1 cellular context compared by ENCODE assay signal in genomic region chr6:41723178-41723935, GRCh38.
TF ChIP-seq lines count a peak whose summit lies in the region.

No MANE protein-coding gene starts in this region.

TF ChIP-seq in HepG2, 621 proteins besides CTCF, POLR2A, EP300 and RAD21 (continued from another document and continues in another):
- TF ChIP-seq, protein P1, sequence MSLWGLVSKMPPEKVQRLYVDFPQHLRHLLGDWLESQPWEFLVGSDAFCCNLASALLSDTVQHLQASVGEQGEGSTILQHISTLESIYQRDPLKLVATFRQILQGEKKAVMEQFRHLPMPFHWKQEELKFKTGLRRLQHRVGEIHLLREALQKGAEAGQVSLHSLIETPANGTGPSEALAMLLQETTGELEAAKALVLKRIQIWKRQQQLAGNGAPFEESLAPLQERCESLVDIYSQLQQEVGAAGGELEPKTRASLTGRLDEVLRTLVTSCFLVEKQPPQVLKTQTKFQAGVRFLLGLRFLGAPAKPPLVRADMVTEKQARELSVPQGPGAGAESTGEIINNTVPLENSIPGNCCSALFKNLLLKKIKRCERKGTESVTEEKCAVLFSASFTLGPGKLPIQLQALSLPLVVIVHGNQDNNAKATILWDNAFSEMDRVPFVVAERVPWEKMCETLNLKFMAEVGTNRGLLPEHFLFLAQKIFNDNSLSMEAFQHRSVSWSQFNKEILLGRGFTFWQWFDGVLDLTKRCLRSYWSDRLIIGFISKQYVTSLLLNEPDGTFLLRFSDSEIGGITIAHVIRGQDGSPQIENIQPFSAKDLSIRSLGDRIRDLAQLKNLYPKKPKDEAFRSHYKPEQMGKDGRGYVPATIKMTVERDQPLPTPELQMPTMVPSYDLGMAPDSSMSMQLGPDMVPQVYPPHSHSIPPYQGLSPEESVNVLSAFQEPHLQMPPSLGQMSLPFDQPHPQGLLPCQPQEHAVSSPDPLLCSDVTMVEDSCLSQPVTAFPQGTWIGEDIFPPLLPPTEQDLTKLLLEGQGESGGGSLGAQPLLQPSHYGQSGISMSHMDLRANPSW (CRISPR knock-in tag; IDR thresholded peaks at IDR 0.05; ENCODE audit: borderline replicate concordance), result no peak
- TF ChIP-seq HMGXB4 (CRISPR knock-in tag; IDR thresholded peaks at IDR 0.05; ENCODE audit: borderline replicate concordance in 1 of 2, low read depth in 1 of 2), result peak in 1 of 2 experiments; percentile 76; a peak in 1 of 4 replicates
- TF ChIP-seq, protein P2, sequence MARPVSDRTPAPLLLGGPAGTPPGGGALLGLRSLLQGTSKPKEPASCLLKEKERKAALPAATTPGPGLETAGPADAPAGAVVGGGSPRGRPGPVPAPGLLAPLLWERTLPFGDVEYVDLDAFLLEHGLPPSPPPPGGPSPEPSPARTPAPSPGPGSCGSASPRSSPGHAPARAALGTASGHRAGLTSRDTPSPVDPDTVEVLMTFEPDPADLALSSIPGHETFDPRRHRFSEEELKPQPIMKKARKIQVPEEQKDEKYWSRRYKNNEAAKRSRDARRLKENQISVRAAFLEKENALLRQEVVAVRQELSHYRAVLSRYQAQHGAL (CRISPR knock-in tag; IDR thresholded peaks at IDR 0.05; ENCODE audit: not compliant biosample characterization), result peak; percentile 22
- peak; percentile 46; the same call in 1 of the 2 replicates for TF ChIP-seq TRIM24 (CRISPR knock-in tag; IDR thresholded peaks at IDR 0.05)
- TF ChIP-seq ZNF512B (CRISPR knock-in tag; IDR thresholded peaks at IDR 0.05; ENCODE audit: borderline replicate concordance), result 0 out of 2 replicates have a peak, but pooled peaks have one; percentile 69
- TF ChIP-seq JUND (CRISPR knock-in tag; IDR thresholded peaks at IDR 0.05), result peak; percentile 47
- no peak for TF ChIP-seq JUN (CRISPR knock-in tag; IDR thresholded peaks at IDR 0.05)
- 0 out of 2 replicates have a peak, but pooled peaks have one; percentile 9 for TF ChIP-seq ZNF563 (CRISPR knock-in tag; IDR thresholded peaks at IDR 0.05)
- no peak for TF ChIP-seq U2AF1 (optimal IDR thresholded peaks at IDR 0.05; ENCODE audit: low read depth, low read length)
- TF ChIP-seq FOXA3 (CRISPR knock-in tag; IDR thresholded peaks at IDR 0.05), result peak; percentile 52; the same call in 1 of the 2 replicates
- TF ChIP-seq, protein P3, sequence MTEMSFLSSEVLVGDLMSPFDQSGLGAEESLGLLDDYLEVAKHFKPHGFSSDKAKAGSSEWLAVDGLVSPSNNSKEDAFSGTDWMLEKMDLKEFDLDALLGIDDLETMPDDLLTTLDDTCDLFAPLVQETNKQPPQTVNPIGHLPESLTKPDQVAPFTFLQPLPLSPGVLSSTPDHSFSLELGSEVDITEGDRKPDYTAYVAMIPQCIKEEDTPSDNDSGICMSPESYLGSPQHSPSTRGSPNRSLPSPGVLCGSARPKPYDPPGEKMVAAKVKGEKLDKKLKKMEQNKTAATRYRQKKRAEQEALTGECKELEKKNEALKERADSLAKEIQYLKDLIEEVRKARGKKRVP (CRISPR knock-in tag; IDR thresholded peaks at IDR 0.05), result peak in 1 of 2 experiments; percentile 65; a peak in 1 of 4 replicates
- no peak for TF ChIP-seq ZNF431 (CRISPR knock-in tag; IDR thresholded peaks at IDR 0.05; ENCODE audit: borderline replicate concordance, low read depth)
- TF ChIP-seq ZNF761 (CRISPR knock-in tag; conservative IDR thresholded peaks at IDR 0.05), result no peak
- TF ChIP-seq KLF13 (CRISPR knock-in tag; IDR thresholded peaks at IDR 0.05), result no peak
- no peak for TF ChIP-seq ZNF441 (CRISPR knock-in tag; IDR thresholded peaks at IDR 0.05; ENCODE audit: borderline replicate concordance)
- TF ChIP-seq CHCHD3 (CRISPR knock-in tag; IDR thresholded peaks at IDR 0.05), result 0 out of 2 replicates have a peak, but pooled peaks have one; percentile 45
- peak; percentile 41 for TF ChIP-seq YY1 (IDR thresholded peaks at IDR 0.05; ENCODE audit: insufficient read depth, insufficient replicate concordance, low read depth, low read length)
- TF ChIP-seq ZFP62 (CRISPR knock-in tag; IDR thresholded peaks at IDR 0.05), result no peak
- peak; percentile 48; the same call in 1 of the 2 replicates for TF ChIP-seq ZHX1 (CRISPR knock-in tag; IDR thresholded peaks at IDR 0.05; ENCODE audit: low read depth)
- 0 out of 2 replicates have a peak, but pooled peaks have one; percentile 35 for TF ChIP-seq KDM4B (CRISPR knock-in tag; IDR thresholded peaks at IDR 0.05)
- TF ChIP-seq, protein P4, sequence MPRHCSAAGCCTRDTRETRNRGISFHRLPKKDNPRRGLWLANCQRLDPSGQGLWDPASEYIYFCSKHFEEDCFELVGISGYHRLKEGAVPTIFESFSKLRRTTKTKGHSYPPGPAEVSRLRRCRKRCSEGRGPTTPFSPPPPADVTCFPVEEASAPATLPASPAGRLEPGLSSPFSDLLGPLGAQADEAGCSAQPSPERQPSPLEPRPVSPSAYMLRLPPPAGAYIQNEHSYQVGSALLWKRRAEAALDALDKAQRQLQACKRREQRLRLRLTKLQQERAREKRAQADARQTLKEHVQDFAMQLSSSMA (CRISPR knock-in tag; IDR thresholded peaks at IDR 0.05), result peak; percentile 65; the same call in 1 of the 2 replicates
- TF ChIP-seq ZHX2 (IDR thresholded peaks at IDR 0.05; ENCODE audit: low read depth), result 0 out of 2 replicates have a peak, but pooled peaks have one; percentile 57
- TF ChIP-seq ZHX2 (CRISPR knock-in tag; IDR thresholded peaks at IDR 0.05; ENCODE audit: borderline replicate concordance), result no peak
- peak; percentile 65; the same call in 1 of the 2 replicates for TF ChIP-seq BRCA1 (CRISPR knock-in tag; IDR thresholded peaks at IDR 0.05)
- no peak for TF ChIP-seq REPIN1 (CRISPR knock-in tag; IDR thresholded peaks at IDR 0.05; ENCODE audit: borderline replicate concordance, low read depth)
- TF ChIP-seq ZNF33B (CRISPR knock-in tag; IDR thresholded peaks at IDR 0.05), result no peak; the same call in 1 of the 2 replicates
- peak; percentile 28 for TF ChIP-seq AGO1 (IDR thresholded peaks at IDR 0.05; ENCODE audit: low read depth, low read length, poor library complexity, severe bottlenecking)
- 0 out of 2 replicates have a peak, but pooled peaks have one; percentile 63 for TF ChIP-seq SAFB2 (CRISPR knock-in tag; IDR thresholded peaks at IDR 0.05; ENCODE audit: borderline replicate concordance, low read depth)
- TF ChIP-seq, protein P5, sequence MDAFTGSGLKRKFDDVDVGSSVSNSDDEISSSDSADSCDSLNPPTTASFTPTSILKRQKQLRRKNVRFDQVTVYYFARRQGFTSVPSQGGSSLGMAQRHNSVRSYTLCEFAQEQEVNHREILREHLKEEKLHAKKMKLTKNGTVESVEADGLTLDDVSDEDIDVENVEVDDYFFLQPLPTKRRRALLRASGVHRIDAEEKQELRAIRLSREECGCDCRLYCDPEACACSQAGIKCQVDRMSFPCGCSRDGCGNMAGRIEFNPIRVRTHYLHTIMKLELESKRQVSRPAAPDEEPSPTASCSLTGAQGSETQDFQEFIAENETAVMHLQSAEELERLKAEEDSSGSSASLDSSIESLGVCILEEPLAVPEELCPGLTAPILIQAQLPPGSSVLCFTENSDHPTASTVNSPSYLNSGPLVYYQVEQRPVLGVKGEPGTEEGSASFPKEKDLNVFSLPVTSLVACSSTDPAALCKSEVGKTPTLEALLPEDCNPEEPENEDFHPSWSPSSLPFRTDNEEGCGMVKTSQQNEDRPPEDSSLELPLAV (CRISPR knock-in tag; conservative IDR thresholded peaks at IDR 0.05; ENCODE audit: low read depth), result no peak
- no peak for TF ChIP-seq MZF1 (CRISPR knock-in tag; IDR thresholded peaks at IDR 0.05; ENCODE audit: borderline replicate concordance)
- no peak for TF ChIP-seq ZNF616 (CRISPR knock-in tag; IDR thresholded peaks at IDR 0.05; ENCODE audit: low read depth)
- TF ChIP-seq STAG1 (CRISPR knock-in tag; IDR thresholded peaks at IDR 0.05), result peak; percentile 23; the same call in 1 of the 2 replicates
- TF ChIP-seq SMAD9 (CRISPR knock-in tag; IDR thresholded peaks at IDR 0.05), result 0 out of 2 replicates have a peak, but pooled peaks have one; percentile 57
- peak; percentile 79; the same call in 1 of the 2 replicates for TF ChIP-seq SPEN (CRISPR knock-in tag; IDR thresholded peaks at IDR 0.05; ENCODE audit: low read depth)
